Comparison of ENCODE assay signal across 8 cellular contexts in the genomic region with DNA sequence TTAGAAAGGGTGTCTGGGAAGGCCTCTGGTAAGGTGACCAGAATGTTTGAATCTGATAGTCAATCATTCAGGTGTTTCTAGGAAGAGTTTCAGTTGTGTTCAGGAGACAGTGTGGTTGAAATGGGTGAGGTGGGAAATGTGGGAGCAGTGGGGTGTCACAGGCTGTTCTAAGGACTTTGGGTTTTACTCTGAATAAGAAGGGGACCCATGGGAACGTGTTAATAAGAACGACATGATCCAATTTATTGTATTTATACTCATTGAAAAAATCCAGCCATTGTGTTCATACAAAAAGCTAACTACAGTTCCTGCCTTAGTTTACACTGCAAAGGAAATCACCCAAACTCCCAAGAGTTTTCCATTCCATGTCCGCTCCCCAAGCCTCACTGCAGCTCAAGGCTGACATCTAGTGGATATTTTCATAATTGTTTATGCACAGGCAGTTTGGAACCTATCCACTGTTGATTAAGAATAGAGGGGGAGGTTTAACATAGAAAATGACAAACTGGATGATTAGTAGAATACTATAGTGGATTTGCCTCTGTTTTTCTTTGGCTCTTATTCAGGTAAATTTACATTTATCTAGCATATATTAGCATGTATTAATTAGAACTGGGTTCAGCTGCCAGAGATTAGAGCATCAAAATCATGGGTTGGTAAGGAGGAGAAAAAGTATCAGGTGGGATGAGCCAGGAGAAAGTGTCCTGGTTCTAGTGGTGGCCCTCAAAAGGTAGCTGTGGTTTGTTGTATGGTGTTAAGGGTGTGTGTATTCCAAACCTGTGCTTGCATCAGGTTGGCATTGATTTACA. TPM values are rescaled to one million over a fixed set of nuclear protein-coding genes. Genes with fewer than 3 reads are reported as not detected.
DNase-seq lines count a peak whose midpoint lies in the region; ATAC-seq and TF ChIP-seq lines count a peak whose summit lies in the region.

No MANE protein-coding gene starts in this region.

- TF ChIP-seq CTCF in GM13976 (IDR thresholded peaks at IDR 0.05; ENCODE audit: borderline replicate concordance, control extremely low read depth, extremely low read depth, insufficient read depth, missing control alignments): peak; percentile 72
- TF ChIP-seq CTCF in transverse colon (IDR thresholded peaks at IDR 0.05): peak; percentile 71 to 83 (median 77)

- no peaks in the 10 kb centered on the region for H3K36me3 ChIP-seq in CD4-positive, CD25-positive, alpha-beta regulatory T cell (ENCODE audit: control insufficient read depth, insufficient read depth, low read length)
- no peaks in the 10 kb centered on the region for H3K36me3 ChIP-seq in transverse colon

- peak overlapping the region in 2 of 4 donors; percentile 16 to 49 for H3K4me3 Mint-ChIP-seq in CD4-positive, CD25-positive, alpha-beta regulatory T cell

- H3K27me3 ChIP-seq in CD4-positive, CD25-positive, alpha-beta regulatory T cell (ENCODE audit: control insufficient read depth, insufficient read depth, low read length): no peaks in the 10 kb centered on the region
- no peaks in the 10 kb centered on the region for H3K27me3 ChIP-seq in transverse colon

- H3K36me3 Mint-ChIP-seq in CD4-positive, CD25-positive, alpha-beta regulatory T cell: no peaks in the 10 kb centered on the region

- intact Hi-C loops in left colon (cut with DNase I, micrococcal nuclease) (no loop called here), transverse colon (cut with DNase I; ENCODE audit: low total_unique reads) (no loop called here)

- H3K27ac ChIP-seq in CD4-positive, CD25-positive, alpha-beta regulatory T cell (ENCODE audit: insufficient read depth, low read length, poor library complexity, severe bottlenecking): no peak overlapping the region
- no peak overlapping the region for H3K27ac ChIP-seq in transverse colon

- in situ Hi-C loops in GM13976 (cut with MboI; ENCODE audit: low sequenced_read_pairs, unreplicated experiment): loop anchor here (10.0 kb wide), 1 partner anchor 261 kb away; no protein-coding TSS in a partner anchor
- in situ Hi-C loops in transverse colon (cut with MboI; ENCODE audit: low pct_ligation_motif_present in 1 of 4, low pct_unique_long_range_greater_than_20kb in 1 of 4, low sequenced_read_pairs in 3 of 4): loop anchor here in 1 of 4 donors (25.0 kb wide), 1 partner anchor 258 kb away; no protein-coding TSS in a partner anchor

- no peak overlapping the region for H3K4me3 ChIP-seq in CD4-positive, CD25-positive, alpha-beta regulatory T cell (ENCODE audit: low read depth, low read length)
- H3K4me3 ChIP-seq in transverse colon: no peak overlapping the region

- H3K9me3 ChIP-seq in CD4-positive, CD25-positive, alpha-beta regulatory T cell (ENCODE audit: control insufficient read depth in 2 of 2, low read length in 2 of 2): no peaks in the 10 kb centered on the region
- H3K9me3 ChIP-seq in transverse colon: no peaks in the 10 kb centered on the region

- H3K4me1 Mint-ChIP-seq in CD4-positive, CD25-positive, alpha-beta regulatory T cell: peaks cover 0 to 37% (median 13%) of the 10 kb centered on the region in 4 donors

- H3K9me3 Mint-ChIP-seq in CD4-positive, CD25-positive, alpha-beta regulatory T cell: peaks cover 0 to 1% (median 0%) of the 10 kb centered on the region in 7 donors

- no peak overlapping the region for H3K27ac Mint-ChIP-seq in CD4-positive, CD25-positive, alpha-beta regulatory T cell

- peak in 1 of 2 donors; percentile 34 for ATAC-seq in CD4-positive, CD25-positive, alpha-beta regulatory T cell (ENCODE audit: low read depth in 2 of 2)
- ATAC-seq in HG03442 (IDR thresholded peaks at IDR 0.05; ENCODE audit: unreplicated experiment): peak; percentile 35
- peak; percentile 50 for ATAC-seq in left colon
- ATAC-seq in HG03457 (IDR thresholded peaks at IDR 0.05; ENCODE audit: unreplicated experiment): no peak

- H3K4me1 ChIP-seq in CD4-positive, CD25-positive, alpha-beta regulatory T cell (ENCODE audit: control insufficient read depth, insufficient read depth, low read length, poor library complexity, severe bottlenecking): peaks cover 5% of the 10 kb centered on the region
- peaks cover 0 to 8% (median 5%) of the 10 kb centered on the region in 4 donors for H3K4me1 ChIP-seq in transverse colon

- 8 to 34% methylated on average over 2 to 3 of the region's 3 CpGs for WGBS in transverse colon (ENCODE audit: low coverage in 1 of 2), 2 donors

- no peak for TF ChIP-seq POLR2A in transverse colon (IDR thresholded peaks at IDR 0.05)

- DNase-seq in CD4-positive, CD25-positive, alpha-beta regulatory T cell: peak in 2 of 3 donors; percentile 28 to 37
- peak; percentile 47 for DNase-seq in GM13976 (ENCODE audit: low spot score)
- peak; percentile 59 for DNase-seq in NCI-H774 (lab: John Stamatoyannopoulos, UW)
- peak; percentile 24 for DNase-seq in central memory CD4-positive, alpha-beta T cell
- DNase-seq in left colon: no peak
- no peak for DNase-seq in transverse colon

- no peak for TF ChIP-seq EP300 in transverse colon (IDR thresholded peaks at IDR 0.05; ENCODE audit: low read depth)

- H3K27me3 Mint-ChIP-seq in CD4-positive, CD25-positive, alpha-beta regulatory T cell: peaks cover 6% of the 10 kb centered on the region

RNA-seq across cellular contexts. Expression of gene CAVIN4, which starts 17.7 kb away (rescaled TPM):
- total RNA-seq in CD4-positive, CD25-positive, alpha-beta regulatory T cell: 0.25 TPM
- polyA plus RNA-seq in CD4-positive, CD25-positive, alpha-beta regulatory T cell: under 1 TPM in 1 of 4 donors, not detected in 3; 0.12 TPM
- total RNA-seq in left colon: under 1 TPM; 0.18 to 0.22 TPM
- under 1 TPM in 2 of 4 donors, not detected in 2; 0.14 to 0.48 TPM for total RNA-seq in transverse colon

Comparison
In these comparisons a context has a peak if more than half of its experiments do, and no peak if none do; other contexts are left out.
1. DNase-seq: peak in CD4-positive, CD25-positive, alpha-beta regulatory T cell (2 of 3), GM13976 (single experiment), NCI-H774 (single experiment) and central memory CD4-positive, alpha-beta T cell (single experiment); none in left colon (0 of 2) and transverse colon (single experiment).